22 cellular contexts compared by ENCODE assay signal in the genomic region with DNA sequence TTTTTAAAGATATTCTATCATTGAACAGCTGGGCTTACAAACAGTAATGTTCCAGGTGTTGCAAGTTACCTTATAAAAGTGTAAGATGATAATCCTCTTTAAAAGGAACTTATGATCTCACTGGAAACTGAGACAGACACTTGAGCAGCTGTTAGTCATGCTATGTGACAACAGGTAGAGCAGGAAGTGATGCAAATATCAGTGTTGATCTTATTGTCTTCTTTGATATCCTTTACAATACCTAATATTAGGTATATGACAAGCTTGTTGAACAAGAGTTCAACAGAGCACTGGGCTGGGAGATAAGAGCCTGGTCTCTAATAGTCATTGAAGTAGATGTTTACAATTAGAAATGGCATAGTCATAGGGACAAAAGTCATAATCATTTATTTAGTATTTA.
"Had no signal": no experiment of that assay in that cellular context is flagged by ENCODE, and none has a peak within 500 bp of the region (broad histone marks: within the 10 kb centered on the region; RNA-seq: fewer than 3 reads in every experiment).

No MANE protein-coding gene starts in this region.

- DNase-seq: activated CD4-positive, alpha-beta T cell treated with anti-CD3 and anti-CD28 coated beads for 48 hours; activated CD4-positive, alpha-beta T cell treated with anti-CD3 and anti-CD28 coated beads, Interleukin-2, amount 50 U/mL, for 4 hours; activated CD8-positive, alpha-beta memory T cell treated with anti-CD3 and anti-CD28 coated beads, Interleukin-2, amount 10 ng/mL, durations not matched to agents 7 days and 5 days; activated gamma-delta T cell; activated naive CD4-positive, alpha-beta T cell treated with anti-CD3 and anti-CD28 coated beads for 36 hours; activated T-cell treated with anti-CD3 and anti-CD28 coated beads, Interleukin-2, amount 50 U/mL, for 4 hours; brain microvascular endothelial cell; cerebellar nuclear complex; KG1; NCI-H1048; NCI-H1694; NCI-H2081 treated with DMSO at 0.1 percent for 48 hours; NCI-H446 treated with DMSO at 0.1 percent for 48 hours; NCI-H526 treated with DMSO at 0.1 percent for 48 hours; PC-9; SHP77 treated with DMSO at 0.1 percent for 48 hours had no signal

- H3K27ac Mint-ChIP-seq: activated CD8-positive, alpha-beta memory T cell treated with anti-CD3 and anti-CD28 coated beads, Interleukin-2, amount 10 ng/mL, durations not matched to agents 7 days and 5 days; activated naive CD4-positive, alpha-beta T cell treated with anti-CD3 and anti-CD28 coated beads for 36 hours; activated naive CD8-positive, alpha-beta T cell; activated T-helper 17 cell treated with anti-CD3 and anti-CD28 coated beads, Interleukin-2, amount 50 U/mL, for 72 hours; IgD-negative memory B cell; T-helper 1 cell treated with Interleukin-12 subunit alpha and Interleukin-12 subunit beta and Interleukin-4 antibody, amounts not matched to agents 30 μg/mL and 1 μg/mL, for 36 hours had no signal

- H3K4me3 Mint-ChIP-seq: activated CD8-positive, alpha-beta memory T cell treated with anti-CD3 and anti-CD28 coated beads, Interleukin-2, amount 10 ng/mL, durations not matched to agents 7 days and 5 days; activated naive CD4-positive, alpha-beta T cell treated with anti-CD3 and anti-CD28 coated beads for 36 hours; activated naive CD8-positive, alpha-beta T cell; activated T-cell treated with anti-CD3 and anti-CD28 coated beads, Interleukin-2, amount 50 U/mL, for 4 hours; activated T-helper 17 cell treated with anti-CD3 and anti-CD28 coated beads, Interleukin-2, amount 50 U/mL, for 72 hours; IgD-negative memory B cell; T-helper 1 cell treated with Interleukin-12 subunit alpha and Interleukin-12 subunit beta and Interleukin-4 antibody, amounts not matched to agents 30 μg/mL and 1 μg/mL, for 36 hours had no signal

- H3K4me1 Mint-ChIP-seq: activated CD8-positive, alpha-beta memory T cell treated with anti-CD3 and anti-CD28 coated beads, Interleukin-2, amount 10 ng/mL, durations not matched to agents 7 days and 5 days; activated T-helper 17 cell treated with anti-CD3 and anti-CD28 coated beads, Interleukin-2, amount 50 U/mL, for 72 hours; IgD-negative memory B cell had no signal

- FAIRE-seq: colon had no signal

- H3K27me3 Mint-ChIP-seq: activated CD8-positive, alpha-beta memory T cell treated with anti-CD3 and anti-CD28 coated beads, Interleukin-2, amount 10 ng/mL, durations not matched to agents 7 days and 5 days; activated naive CD8-positive, alpha-beta T cell; activated T-helper 17 cell treated with anti-CD3 and anti-CD28 coated beads, Interleukin-2, amount 50 U/mL, for 72 hours; IgD-negative memory B cell had no signal

- ATAC-seq: activated CD4-positive, CD25-positive, alpha-beta regulatory T cell treated with anti-CD3 and anti-CD28 coated beads, Interleukin-2, amount 50 U/mL, for 24 hours; activated CD8-positive, alpha-beta memory T cell treated with anti-CD3 and anti-CD28 coated beads, Interleukin-2, amount 10 ng/mL, durations not matched to agents 7 days and 5 days; activated T-cell treated with anti-CD3 and anti-CD28 coated beads, Interleukin-2, amount 50 U/mL, for 4 hours; activated T-helper 17 cell treated with anti-CD3 and anti-CD28 coated beads, Interleukin-2, amount 50 U/mL, for 72 hours had no signal

- H3K9me3 Mint-ChIP-seq: activated naive CD4-positive, alpha-beta T cell treated with anti-CD3 and anti-CD28 coated beads for 36 hours; activated T-helper 17 cell treated with anti-CD3 and anti-CD28 coated beads, Interleukin-2, amount 50 U/mL, for 72 hours had no signal

- H3K27me3 ChIP-seq: brain microvascular endothelial cell had no signal

- H3K36me3 ChIP-seq: brain microvascular endothelial cell had no signal

- H3K4me3 ChIP-seq: PC-9 had no signal
